In the genomic region with DNA sequence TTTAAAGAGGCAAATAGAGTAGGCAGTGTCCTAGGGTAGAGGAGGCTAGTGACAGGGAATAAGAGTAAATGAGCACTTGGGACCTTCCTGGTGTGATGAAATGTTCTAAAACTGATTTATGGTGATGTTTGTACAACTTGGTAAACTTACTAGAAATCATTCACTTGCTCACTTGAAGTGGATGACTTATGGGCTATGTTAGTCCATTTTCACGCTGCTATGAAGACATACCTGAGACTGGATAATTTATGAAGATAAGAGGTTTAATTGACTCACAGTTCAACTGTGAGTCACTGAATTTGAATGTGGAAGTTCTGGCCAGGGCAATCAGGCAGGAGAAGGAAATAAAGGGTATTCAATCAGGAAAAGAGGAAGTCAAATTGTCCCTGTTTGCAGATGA, we compare ENCODE assay signal across 18 cellular contexts. TPM values are rescaled to one million over a fixed set of nuclear protein-coding genes. Genes with fewer than 3 reads are reported as not detected.
A peak's percentile ranks its signal among the peaks of the same experiment; 100 is the strongest.
DNase-seq lines count a peak whose midpoint lies in the region; ATAC-seq, FAIRE-seq and TF ChIP-seq lines count a peak whose summit lies in the region.
"Had no signal": no experiment of that assay in that cellular context is flagged by ENCODE, and none has a peak within 500 bp of the region (broad histone marks: within the 10 kb centered on the region; RNA-seq: fewer than 3 reads in every experiment).

No MANE protein-coding gene starts in this region.

- H3K9me3 ChIP-seq in PC-3 (ENCODE audit: low read length) (no peaks in the 10 kb centered on the region), hepatocyte (ENCODE audit: low read depth) (no peaks in the 10 kb centered on the region), small intestine (ENCODE audit: control insufficient read depth, low read depth) (no peaks in the 10 kb centered on the region)
- H3K9me3 ChIP-seq: SJSA1 had no signal

- intact Hi-C loops in PC-3 (cut with micrococcal nuclease): no loop called here

- H3K79me2 ChIP-seq in PC-3 (ENCODE audit: low read length) (no peaks in the 10 kb centered on the region), hepatocyte (no peaks in the 10 kb centered on the region)

- no peaks in the 10 kb centered on the region for H3K36me3 ChIP-seq in PC-3 (ENCODE audit: low read depth, low read length)
- H3K36me3 ChIP-seq in hepatocyte (replicated peaks; ENCODE audit: insufficient read depth, low read depth): no peaks in the 10 kb centered on the region
- H3K36me3 ChIP-seq in small intestine (ENCODE audit: control insufficient read depth in 2 of 2, insufficient read depth in 2 of 2, low read length in 2 of 2): no peaks in the 10 kb centered on the region
- H3K36me3 ChIP-seq: SJSA1 had no signal

- peak; percentile 33 for ATAC-seq in PC-3
- no peak for ATAC-seq in HG03457 (IDR thresholded peaks at IDR 0.05; ENCODE audit: unreplicated experiment)
- ATAC-seq: GM23338 had no signal

- no peak overlapping the region for H3K4me3 ChIP-seq in PC-3 (ENCODE audit: low read length)
- no peak overlapping the region for H3K4me3 ChIP-seq in hepatocyte
- H3K4me3 ChIP-seq in small intestine (ENCODE audit: low read depth in 1 of 2, low read length in 2 of 2): no peak overlapping the region
- H3K4me3 ChIP-seq: GM23338, SJSA1 had no signal

- POLR2A ChIA-PET in PC-3 (lab: Charles Lee; ENCODE audit: unreplicated experiment): no interaction called here

- peaks cover 3% of the 10 kb centered on the region; the same call in 1 of the 2 replicates for H3K4me1 ChIP-seq in PC-3 (ENCODE audit: insufficient read depth, low read length)
- no peaks in the 10 kb centered on the region for H3K4me1 ChIP-seq in hepatocyte (ENCODE audit: insufficient read depth)
- no peaks in the 10 kb centered on the region for H3K4me1 ChIP-seq in small intestine (ENCODE audit: control insufficient read depth in 2 of 2, insufficient read depth in 1 of 2, low read depth in 1 of 2, low read length in 1 of 2)
- H3K4me1 ChIP-seq: SJSA1 had no signal

- no peaks in the 10 kb centered on the region for H3F3A ChIP-seq in PC-3 (ENCODE audit: low read length, unreplicated experiment)

- 63% methylated on average over 1 of the region's 1 CpG for WGBS in hepatocyte (ENCODE audit: low lambda C conversion rate, missing lambda C conversion rate)
- 9 to 35% (median 12%) methylated on average over 1 of the region's 1 CpG for whole genome bisulfite sequencing in small intestine, 3 donors

- H2AFZ ChIP-seq in PC-3 (ENCODE audit: low read length): no peak overlapping the region
- no peak overlapping the region for H2AFZ ChIP-seq in hepatocyte
- H2AFZ ChIP-seq: GM23338 had no signal

- H3K9me2 ChIP-seq in PC-3 (replicated peaks; ENCODE audit: low read length) (no peaks in the 10 kb centered on the region), hepatocyte (replicated peaks; ENCODE audit: insufficient read depth) (no peaks in the 10 kb centered on the region)

- FAIRE-seq in small intestine (lab: Jason Lieb, UNC): no peak
- no peak for FAIRE-seq in GM19239 (lab: Jason Lieb, UNC)
- FAIRE-seq: A204.1, GM12892 had no signal

- BruUV-seq in PC-3 (replicated peaks; lab: Mats Ljungman, UMichigan): no TSS peak

- CTCF ChIA-PET in PC-3 (lab: Charles Lee): no interaction called here

- no peak for TF ChIP-seq CTCF in PC-3 (conservative IDR thresholded peaks at IDR 0.05; ENCODE audit: low read depth, low read length)
- TF ChIP-seq CTCF in hepatocyte (IDR thresholded peaks at IDR 0.05; ENCODE audit: poor library complexity): no peak

- DNase-seq in SIG-M5 treated with dmso at 0.1 percent for 504 hours (lab: John Stamatoyannopoulos, UW; ENCODE audit: unreplicated experiment): peak; percentile 19
- DNase-seq in SIG-M5 (lab: John Stamatoyannopoulos, UW): no peak
- DNase-seq in PC-3: peak; percentile 58
- DNase-seq in hepatocyte (ENCODE audit: low spot score): peak; percentile 41
- peak; percentile 30 for DNase-seq in small intestine
- DNase-seq in GM19239 (ENCODE audit: insufficient read length, low spot score): no peak
- DNase-seq in iPS-NIHi11 (ENCODE audit: low spot score): no peak
- DNase-seq: DMS79, HFFc6, NCI-H1092, NCI-H446 treated with DMSO at 0.1 percent for 48 hours, NCI-H748 treated with DMSO at 0.1 percent for 48 hours had no signal

- no peaks in the 10 kb centered on the region for H4K20me1 ChIP-seq in PC-3 (ENCODE audit: low read length)
- no peaks in the 10 kb centered on the region for H4K20me1 ChIP-seq in hepatocyte (ENCODE audit: insufficient read depth, poor library complexity, severe bottlenecking)

- H3K27ac ChIP-seq in PC-3 (ENCODE audit: low read length): no peak overlapping the region
- H3K27ac ChIP-seq in hepatocyte: no peak overlapping the region
- no peak overlapping the region for H3K27ac ChIP-seq in small intestine (ENCODE audit: low read depth in 1 of 2, low read length in 1 of 2)
- H3K27ac ChIP-seq: C4-2B, SJSA1 had no signal

- H3K4me2 ChIP-seq in PC-3 (ENCODE audit: low read length): no peak overlapping the region
- H3K4me2 ChIP-seq in hepatocyte: no peak overlapping the region
- H3K4me2 ChIP-seq: GM23338 had no signal

- no peak overlapping the region for H3K9ac ChIP-seq in PC-3 (ENCODE audit: low read length)

- H3K27me3 ChIP-seq in PC-3 (ENCODE audit: low read length): no peaks in the 10 kb centered on the region
- H3K27me3 ChIP-seq in hepatocyte: no peaks in the 10 kb centered on the region
- H3K27me3 ChIP-seq in small intestine (ENCODE audit: control insufficient read depth in 2 of 2, insufficient read depth in 2 of 2, low read length in 2 of 2): no peaks in the 10 kb centered on the region
- H3K27me3 ChIP-seq: SJSA1 had no signal

RNA-seq across cellular contexts. Expression of gene DHX36, which starts 31.7 kb away (rescaled TPM):
- total RNA-seq in PC-3 (2014; rRNA removed): 34.5 and 54.5 TPM in 2 replicates
- total RNA-seq in hepatocyte: 52.4 and 60.9 TPM in 2 replicates
- polyA plus RNA-seq in hepatocyte: 29.6 and 33.9 TPM in 2 replicates
- 10 to 100 TPM; 24.3 to 28.2 (median 26.5) TPM for polyA plus RNA-seq in small intestine

Comparison
In these comparisons a context has a peak if more than half of its experiments do, and no peak if none do; other contexts are left out.
1. DNase-seq: peak in SIG-M5 treated with dmso at 0.1 percent for 504 hours (single experiment), PC-3 (single experiment), hepatocyte (single experiment) and small intestine (single experiment); none in SIG-M5 (single experiment), GM19239 (single experiment) and iPS-NIHi11 (single experiment).